In the genomic region with DNA sequence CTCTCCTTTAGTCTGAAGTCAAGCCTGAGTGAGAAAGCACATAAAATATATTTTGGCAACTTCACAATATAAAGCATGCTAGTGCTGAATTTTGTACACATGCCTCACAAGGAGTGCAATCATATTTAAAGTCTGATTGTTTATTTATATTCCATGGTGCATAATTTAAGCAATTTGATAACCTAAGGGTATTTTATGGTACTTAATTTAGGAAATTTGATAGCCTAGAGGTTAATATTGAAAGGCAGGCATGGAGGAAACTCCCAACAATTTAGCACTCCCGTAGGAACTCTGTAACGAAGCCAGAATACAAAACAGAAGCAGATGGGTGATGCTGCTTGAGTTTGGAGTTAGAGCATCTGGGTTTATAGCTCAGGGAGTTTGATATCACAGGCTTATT, we compare ENCODE assay signal across 17 cellular contexts.
"Had no signal": no experiment of that assay in that cellular context is flagged by ENCODE, and none has a peak within 500 bp of the region (broad histone marks: within the 10 kb centered on the region; RNA-seq: fewer than 3 reads in every experiment).

No MANE protein-coding gene starts in this region.

- H3K9me3 ChIP-seq: esophagus muscularis mucosa, right atrium auricular region, tibial artery, uterus had no signal

- H3K4me3 ChIP-seq: coronary artery, esophagus muscularis mucosa, right atrium auricular region, tibial artery, uterus had no signal

- H3K27ac ChIP-seq: brain microvascular endothelial cell, coronary artery, esophagus muscularis mucosa, right atrium auricular region, tibial artery, uterus had no signal

- H3K27me3 ChIP-seq: brain microvascular endothelial cell, esophagus muscularis mucosa, right atrium auricular region, tibial artery, uterus had no signal

- H3K36me3 ChIP-seq: brain microvascular endothelial cell, esophagus muscularis mucosa, right atrium auricular region, tibial artery, uterus had no signal

- DNase-seq: activated CD4-positive, alpha-beta T cell treated with anti-CD3 and anti-CD28 coated beads, Interleukin-2, amount 10 ng/mL, durations not matched to agents 24 days and 14 days; activated CD4-positive, CD25-positive, alpha-beta regulatory T cell; activated CD8-positive, alpha-beta memory T cell treated with anti-CD3 and anti-CD28 coated beads for 24 hours; activated gamma-delta T cell treated with Interleukin-2 at 50 U/mL for 16 hours; activated naive CD8-positive, alpha-beta T cell treated with anti-CD3 and anti-CD28 coated beads for 36 hours; brain microvascular endothelial cell; foreskin fibroblast; kidney; left ventricle myocardium superior; nucleus accumbens; stimulated activated CD4-positive, alpha-beta T cell treated with anti-CD3 and anti-CD28 coated beads, Interleukin-2, amount 100 ng/mL, for 48 hours; tibial artery; uterus had no signal

- ATAC-seq: left ventricle myocardium superior; stimulated activated memory B cell treated with anti-CD40 and anti-IgM and Interleukin-4, amounts not matched to agents 10 μg/mL and 1 μg/mL and 100 μg/mL, for 72 hours had no signal

- H3K4me1 ChIP-seq: esophagus muscularis mucosa, right atrium auricular region, tibial artery, uterus had no signal
